ENCODE assay signal across 9 cellular contexts in the genomic region with DNA sequence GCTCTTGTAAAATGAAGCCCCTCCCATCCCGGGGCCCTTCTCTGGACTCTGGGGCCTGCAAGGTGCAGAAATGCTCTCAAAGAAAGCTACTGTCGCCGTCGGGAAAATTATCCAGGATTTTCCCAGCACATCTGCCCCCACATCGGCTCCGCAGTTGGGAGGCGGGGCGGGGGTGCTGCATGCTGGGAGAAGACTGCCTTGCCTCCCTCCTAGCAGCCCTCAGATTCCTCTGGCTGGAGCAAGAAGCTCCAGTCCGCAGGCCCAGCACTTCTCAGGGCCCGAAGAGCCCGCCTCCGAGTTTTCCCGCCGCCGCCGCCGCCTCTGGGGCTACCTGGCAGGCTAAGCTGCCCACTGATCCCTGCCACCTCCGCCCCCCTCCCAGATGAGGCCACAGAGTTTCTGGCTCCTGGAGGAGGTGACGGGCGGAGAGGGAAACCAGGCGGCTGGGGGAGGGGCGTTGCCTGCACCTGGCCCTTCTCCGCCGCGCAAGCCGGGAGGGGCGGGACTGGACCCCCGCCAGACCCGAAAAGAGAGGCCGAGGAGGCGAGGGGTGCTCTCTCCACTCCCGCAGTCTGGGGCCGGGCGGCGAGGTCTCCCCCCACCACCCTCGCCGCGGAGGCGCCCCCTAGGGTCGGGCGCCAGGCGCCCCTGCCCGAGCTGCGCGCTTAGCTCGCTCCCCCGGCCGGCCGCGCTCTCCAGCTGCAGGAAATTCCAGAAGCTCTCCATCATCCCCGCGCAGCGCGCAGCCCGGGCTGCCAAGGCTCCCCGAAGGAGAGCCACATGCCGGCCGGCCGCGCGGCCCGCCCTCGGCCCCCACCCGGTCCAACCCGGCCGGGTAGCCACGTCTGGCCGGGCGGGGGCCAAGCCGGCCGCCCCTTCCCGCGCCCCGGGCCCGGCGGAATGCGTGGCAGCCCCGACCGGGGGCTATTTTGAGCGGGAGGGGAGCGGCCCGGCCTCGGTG. TPM values are rescaled to one million over a fixed set of nuclear protein-coding genes. Genes with fewer than 3 reads are reported as not detected.
DNase-seq lines count a peak whose midpoint lies in the region; ATAC-seq and TF ChIP-seq lines count a peak whose summit lies in the region.
"Had no signal": no experiment of that assay in that cellular context is flagged by ENCODE, and none has a peak within 500 bp of the region (broad histone marks: within the 10 kb centered on the region; RNA-seq: fewer than 3 reads in every experiment).

No MANE protein-coding gene starts in this region.

- peaks cover 99% of the 10 kb centered on the region for H4K20me1 ChIP-seq in BLaER1
- peaks cover 100% of the 10 kb centered on the region for H4K20me1 ChIP-seq in smooth muscle cell (ENCODE audit: low read depth)

- intact Hi-C loops in MCF 10A (cut with micrococcal nuclease): loop anchor here (2.0 kb wide), 1 partner anchor 28 kb away; no protein-coding TSS in a partner anchor

- peak overlapping the region; percentile 53 for H3K4me3 Mint-ChIP-seq in MCF 10A (ENCODE audit: unreplicated experiment)

- peak; percentile 43 for DNase-seq in NCI-H1417 treated with DMSO at 0.1 percent for 48 hours (lab: John Stamatoyannopoulos, UW)
- DNase-seq in MCF 10A (ENCODE audit: unreplicated experiment): peak; percentile 71
- peak; percentile 79 for DNase-seq in iPS-NIHi7 (ENCODE audit: extremely low spot score)
- DNase-seq in smooth muscle cell (lab: John Stamatoyannopoulos, UW; ENCODE audit: unreplicated experiment): peak; percentile 43
- no peak for DNase-seq in activated effector memory CD4-positive, alpha-beta T cell treated with Interleukin-2 at 50 U/mL for 16 hours
- no peak for DNase-seq in activated CD8-positive, alpha-beta memory T cell treated with anti-CD3 and anti-CD28 coated beads, Interleukin-2, amount 50 U/mL, for 48 hours

- no peak for ATAC-seq in HG03460 (IDR thresholded peaks at IDR 0.05; ENCODE audit: unreplicated experiment)

- WGBS in smooth muscle cell (ENCODE audit: low lambda C conversion rate): 4% methylated on average over 60 of the region's 83 CpGs

- no peaks in the 10 kb centered on the region for H3K36me3 ChIP-seq in BLaER1
- H3K36me3 ChIP-seq in smooth muscle cell (ENCODE audit: low read depth): no peaks in the 10 kb centered on the region

- H3K9ac ChIP-seq in BLaER1 (peak overlapping the region; percentile 76), smooth muscle cell (ENCODE audit: low read depth) (no peak overlapping the region)

- H3K27ac ChIP-seq in BLaER1 (peak overlapping the region; percentile 83), smooth muscle cell (ENCODE audit: low read depth) (peak overlapping the region; percentile 56)

- TF ChIP-seq CTCF in MCF 10A (IDR thresholded peaks at IDR 0.05; ENCODE audit: unreplicated experiment) (peak; percentile 19), smooth muscle cell (IDR thresholded peaks at IDR 0.05; ENCODE audit: borderline replicate concordance, insufficient read depth, poor library complexity, severe bottlenecking) (peak; percentile 55)

- H3K9me3 Mint-ChIP-seq in MCF 10A (ENCODE audit: unreplicated experiment): no peaks in the 10 kb centered on the region

- no peaks in the 10 kb centered on the region for H3K27me3 ChIP-seq in BLaER1
- no peaks in the 10 kb centered on the region for H3K27me3 ChIP-seq in smooth muscle cell (ENCODE audit: low read depth)

- H3K9me3 ChIP-seq in BLaER1: no peaks in the 10 kb centered on the region
- no peaks in the 10 kb centered on the region for H3K9me3 ChIP-seq in smooth muscle cell (replicated peaks; ENCODE audit: low read depth)

- peaks cover 89% of the 10 kb centered on the region for H3K79me2 ChIP-seq in smooth muscle cell (ENCODE audit: low read depth)

- H3K36me3 Mint-ChIP-seq in MCF 10A (ENCODE audit: insufficient read depth, unreplicated experiment): no peaks in the 10 kb centered on the region

- H3K4me2 ChIP-seq in BLaER1 (peak overlapping the region; percentile 92), smooth muscle cell (peak overlapping the region; percentile 86)

- H3F3A ChIP-seq in smooth muscle cell (ENCODE audit: low read depth): peaks cover 40% of the 10 kb centered on the region

- CTCF ChIA-PET in MCF 10A (lab: Yijun Ruan, JAX): interaction anchor here (0.8 to 1.4 kb wide), 5 partner anchors 10 to 41 kb away, joined by 3 to 4 read pairs (median 3); no protein-coding TSS in a partner anchor

- peaks cover 38% of the 10 kb centered on the region for H3K4me1 Mint-ChIP-seq in MCF 10A (ENCODE audit: insufficient read depth, unreplicated experiment)

- POLR2A ChIA-PET in MCF 10A (lab: Yijun Ruan, JAX): interaction anchor here (0.6 to 2.7 kb wide), 11 partner anchors 10 to 263 kb away, joined by 3 to 9 read pairs (median 3); a partner anchor contains a TSS

- H3K4me1 ChIP-seq in BLaER1: peaks cover 99% of the 10 kb centered on the region
- H3K4me1 ChIP-seq in smooth muscle cell (ENCODE audit: low read depth): peaks cover 65% of the 10 kb centered on the region

- no TSS peak for BruUV-seq in MCF 10A (replicated peaks; lab: Mats Ljungman, UMichigan)

- H3K4me3 ChIP-seq in BLaER1 (peak overlapping the region; percentile 66), smooth muscle cell (peak overlapping the region; percentile 48)

- no peak overlapping the region for H2AFZ ChIP-seq in smooth muscle cell (ENCODE audit: low read depth)

- H3K27me3 Mint-ChIP-seq in MCF 10A (ENCODE audit: insufficient read depth, unreplicated experiment): no peaks in the 10 kb centered on the region

- H3K27ac Mint-ChIP-seq in MCF 10A (ENCODE audit: low read depth, unreplicated experiment): no peak overlapping the region

RNA-seq across cellular contexts. Expression of a gene that starts 28.8 kb away (rescaled TPM):
- total RNA-seq in MCF 10A (2022) (18.4 and 25.2 TPM in 2 replicates), smooth muscle cell (8.4 and 12.2 TPM in 2 replicates)
- 12.2 and 15.6 TPM in 2 replicates for polyA plus RNA-seq in smooth muscle cell

RNA-seq across cellular contexts. Expression of a gene that starts 59.8 kb away (rescaled TPM):
- total RNA-seq in MCF 10A (2022): not detected in 2 replicates
- 1.3 TPM in 1 of 2 replicates, not detected in the other for total RNA-seq in smooth muscle cell
- 0.10 and 0.65 TPM in 2 replicates for polyA plus RNA-seq in smooth muscle cell
- total RNA-seq: glomerular endothelial cell had no signal

Comparison
In these comparisons a context has a peak if more than half of its experiments do, and no peak if none do; other contexts are left out.
1. DNase-seq: peak in NCI-H1417 treated with DMSO at 0.1 percent for 48 hours (single experiment), MCF 10A (single experiment), iPS-NIHi7 (single experiment) and smooth muscle cell (single experiment); none in activated effector memory CD4-positive, alpha-beta T cell treated with Interleukin-2 at 50 U/mL for 16 hours (single experiment) and activated CD8-positive, alpha-beta memory T cell treated with anti-CD3 and anti-CD28 coated beads, Interleukin-2, amount 50 U/mL, for 48 hours (single experiment).